ENCODE assay signal across 8 cellular contexts in genomic region chr17:44137891-44138709, GRCh38. TPM values are rescaled to one million over a fixed set of nuclear protein-coding genes. Genes with fewer than 3 reads are reported as not detected.
DNase-seq lines count a peak whose midpoint lies in the region; ATAC-seq, FAIRE-seq and TF ChIP-seq lines count a peak whose summit lies in the region.

No MANE protein-coding gene starts in this region.

- DNase-seq in GM12891 (ENCODE audit: insufficient read length, low spot score) (peak; percentile 44), NCI-H446 treated with DMSO at 0.1 percent for 48 hours (lab: John Stamatoyannopoulos, UW) (peak; percentile 84), ecto neural progenitor cell (ENCODE audit: low spot score) (peak; percentile 74), lung (ENCODE audit: low spot score) (peak; percentile 81), globus pallidus (ENCODE audit: low spot score) (no peak)
- peak; percentile 62 to 74 for DNase-seq in activated CD4-positive, alpha-beta T cell treated with anti-CD3 and anti-CD28 coated beads, Interleukin-2, amount 50 U/mL, for 4 hours
- DNase-seq in stimulated activated CD8-positive, alpha-beta memory T cell treated with anti-CD3 and anti-CD28 coated beads, Interleukin-12 subunit alpha, Interleukin-12 subunit beta, amount 100 ng/mL, for 1 hour (ENCODE audit: low read depth): peak; percentile 23

- no peak for TF ChIP-seq CTCF in lung (IDR thresholded peaks at IDR 0.05; ENCODE audit: control extremely low read depth, extremely low read depth)

- H3K27ac ChIP-seq in lung (ENCODE audit: low read depth in 1 of 2, low read length in 1 of 2): peak overlapping the region; percentile 28 to 34

- no peak overlapping the region for H3K4me3 ChIP-seq in lung

- TF ChIP-seq POLR2A in GM12891 (IDR thresholded peaks at IDR 0.05; ENCODE audit: low read depth, low read length): no peak

- H3K36me3 ChIP-seq in lung (ENCODE audit: control insufficient read depth in 2 of 2, insufficient read depth in 2 of 2, low read length in 2 of 2): no peaks in the 10 kb centered on the region

- H3K4me1 ChIP-seq in lung (ENCODE audit: control insufficient read depth in 2 of 2, insufficient read depth in 2 of 2, low read length in 2 of 2): peaks cover 0 to 11% of the 10 kb centered on the region in 2 donors

- ATAC-seq in lung (ENCODE audit: insufficient read depth, low FRiP score) (peak; percentile 88), HG03342 (IDR thresholded peaks at IDR 0.05; ENCODE audit: unreplicated experiment) (no peak)

- no peaks in the 10 kb centered on the region for H3K9me3 ChIP-seq in lung (ENCODE audit: control insufficient read depth in 2 of 2, insufficient read depth in 1 of 2, low read length in 1 of 2)

- WGBS in lung, 2 donors: 12 to 18% methylated on average over 20 of the region's 20 CpGs

- peak; percentile 57 for FAIRE-seq in GM12891 (lab: Jason Lieb, UNC)

- H3K27me3 ChIP-seq in lung (ENCODE audit: control insufficient read depth, insufficient read depth): no peaks in the 10 kb centered on the region

TF ChIP-seq in GM12891, 5 proteins besides CTCF, POLR2A, EP300 and RAD21:
- TF ChIP-seq PAX5 (IDR thresholded peaks at IDR 0.05; ENCODE audit: insufficient read depth, low read length, severe bottlenecking): no peak
- no peak for TF ChIP-seq TAF1 (IDR thresholded peaks at IDR 0.05; ENCODE audit: low read depth, low read length)
- TF ChIP-seq POLR2AphosphoS5 (IDR thresholded peaks at IDR 0.05; ENCODE audit: low read depth, low read length): no peak
- no peak for TF ChIP-seq POU2F2 (IDR thresholded peaks at IDR 0.05; ENCODE audit: low read depth, low read length)
- TF ChIP-seq SPI1 (IDR thresholded peaks at IDR 0.05; ENCODE audit: low read depth, low read length): no peak

RNA-seq across cellular contexts. Expression of gene HROB, which starts 3.6 kb away (rescaled TPM):
- polyA plus RNA-seq in GM12891 (2012; ENCODE audit: low read depth, missing spikeins): 6.7 TPM
- 1 to 10 TPM in 1 of 2 donors, under 1 TPM in 1; 0.88 to 1.3 TPM for total RNA-seq in lung
- under 1 TPM; 0.61 to 0.87 TPM for polyA plus RNA-seq in lung

RNA-seq across cellular contexts. Expression of gene HDAC5, which starts 14.7 kb away (rescaled TPM):
- polyA plus RNA-seq in GM12891 (2012; ENCODE audit: low read depth, missing spikeins): 16.4 TPM
- 10 to 100 TPM; 33.8 to 77.4 TPM for total RNA-seq in lung
- polyA plus RNA-seq in lung: 10 to 100 TPM; 29.6 to 39.0 TPM

RNA-seq across cellular contexts. Expression of gene ASB16, which starts 32.4 kb away (rescaled TPM):
- polyA plus RNA-seq in GM12891 (2012; ENCODE audit: low read depth, missing spikeins): 0.83 TPM
- under 1 TPM in 1 of 2 donors, not detected in 1; 0.11 TPM for total RNA-seq in lung
- under 1 TPM; 0.10 TPM for polyA plus RNA-seq in lung

RNA-seq across cellular contexts. Expression of gene TMUB2, which starts 48.7 kb away (rescaled TPM):
- 22.5 TPM for polyA plus RNA-seq in GM12891 (2012; ENCODE audit: low read depth, missing spikeins)
- total RNA-seq in lung: 10 to 100 TPM; 32.1 to 36.9 TPM
- 10 to 100 TPM; 37.5 to 40.2 TPM for polyA plus RNA-seq in lung
